In the genomic region with DNA sequence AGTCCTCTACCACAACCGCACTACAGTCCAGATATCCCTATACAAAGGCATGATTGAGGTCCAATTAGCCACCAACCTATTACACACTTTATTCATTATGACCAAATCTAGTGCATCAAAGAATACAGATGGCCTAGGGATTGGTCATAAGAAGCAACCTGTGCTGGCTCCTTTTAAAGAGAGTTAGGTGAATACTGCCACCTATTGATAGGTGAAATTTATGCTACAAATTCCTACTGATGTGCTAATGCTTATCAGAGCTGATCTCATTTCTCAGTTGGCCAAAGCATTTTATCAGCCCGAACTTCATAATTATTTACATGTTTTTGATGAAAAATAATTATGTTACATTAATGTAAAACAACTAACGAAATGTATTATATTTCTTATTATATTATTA, we compare ENCODE assay signal across 8 cellular contexts.
DNase-seq lines count a peak whose midpoint lies in the region; ATAC-seq, FAIRE-seq and TF ChIP-seq lines count a peak whose summit lies in the region.

No MANE protein-coding gene starts in this region.

- H3K27me3 ChIP-seq in GM12878 (replicated peaks in 1 of 2; ENCODE audit: control insufficient read depth in 2 of 2, insufficient read depth in 2 of 2, low read length in 1 of 2) = no peaks in the 10 kb centered on the region

- SMC1A ChIA-PET in GM12878 (lab: Charles Lee; ENCODE audit: uncharacterized antibody, unreplicated experiment) = interaction anchor here (0.7 to 1.0 kb wide), 2 partner anchors 16 to 549 kb away, joined by 3 read pairs; no protein-coding TSS in a partner anchor

- TF ChIP-seq CTCF in GM12878 (IDR thresholded peaks at IDR 0.05 in 2 of 3, conservative IDR thresholded peaks at IDR 0.05 in 1 of 3; ENCODE audit: control insufficient read depth in 2 of 3, extremely low read depth in 1 of 3, insufficient read depth in 1 of 3, low read depth in 3 of 3, low read length in 3 of 3) = peak; percentile 47 to 57 (median 48); a peak in 5 of 6 replicates

- POLR2A ChIA-PET in GM12878 (lab: Charles Lee) = no interaction called here

- no peaks in the 10 kb centered on the region for H3K79me2 ChIP-seq in GM12878 (ENCODE audit: control insufficient read depth, insufficient read depth, low read length)

- in situ Hi-C loops in GM12878 (cut with MboI) = no loop called here

- peak; percentile 55 for DNase-seq in GDM1 (lab: John Stamatoyannopoulos, UW)
- DNase-seq in NCI-H345 (lab: John Stamatoyannopoulos, UW) = peak; percentile 36
- DNase-seq in GM12878 (ENCODE audit: low read depth, low spot score) = peak; percentile 2
- peak; percentile 81 for DNase-seq in left kidney (ENCODE audit: low read depth, low spot score)
- no peak for DNase-seq in activated CD4-positive, CD25-positive, alpha-beta regulatory T cell treated with anti-CD3 and anti-CD28 coated beads, Interleukin-2, amount 50 U/mL, for 72 hours
- DNase-seq in amygdala (lab: John Stamatoyannopoulos, UW) = no peak
- no peak for DNase-seq in activated CD4-positive, CD25-positive, alpha-beta regulatory T cell (lab: John Stamatoyannopoulos, UW)

- no peak overlapping the region for H2AFZ ChIP-seq in GM12878 (ENCODE audit: control insufficient read depth, low read depth, low read length)

- no peak overlapping the region for H3K4me2 ChIP-seq in GM12878 (ENCODE audit: control insufficient read depth, insufficient read depth)

- no peaks in the 10 kb centered on the region for H3K9me3 ChIP-seq in GM12878 (replicated peaks; ENCODE audit: control insufficient read depth, insufficient read depth, low read length)

- H3K4me1 ChIP-seq in GM12878 (ENCODE audit: control insufficient read depth, insufficient read depth, low read length) = no peaks in the 10 kb centered on the region

- H3K27ac ChIP-seq in GM12878 (ENCODE audit: control insufficient read depth, insufficient read depth) = no peak overlapping the region

- H3K9ac ChIP-seq in GM12878 (ENCODE audit: control insufficient read depth, insufficient read depth, low read length) = no peak overlapping the region

- BruUV-seq in GM12878 (replicated peaks; lab: Mats Ljungman, UMichigan) = no TSS peak

- ATAC-seq in HG02798 (IDR thresholded peaks at IDR 0.05; ENCODE audit: poor library complexity, unreplicated experiment) = peak; percentile 73
- peak; percentile 77 for ATAC-seq in GM12878

- TF ChIP-seq EP300 in GM12878 (IDR thresholded peaks at IDR 0.05; ENCODE audit: borderline replicate concordance in 1 of 2, control insufficient read depth in 1 of 2, low read depth in 2 of 2, low read length in 2 of 2) = no peak

- no peaks in the 10 kb centered on the region for H4K20me1 ChIP-seq in GM12878 (ENCODE audit: control insufficient read depth, insufficient read depth)

- CTCF ChIA-PET in GM12878 (lab: Yijun Ruan, JAX) = interaction anchor here (0.7 to 1.7 kb wide), 9 partner anchors 9 to 793 kb away, joined by 3 to 7 read pairs (median 5); no protein-coding TSS in a partner anchor

- peak; percentile 56 for TF ChIP-seq RAD21 in GM12878 (IDR thresholded peaks at IDR 0.05; ENCODE audit: insufficient read depth, low read depth, low read length)

- WGBS in GM12878 (ENCODE audit: insufficient coverage, insufficient replicate concordance, low lambda C conversion rate, missing lambda C conversion rate) = 0% methylated on average over 3 of the region's 3 CpGs

- intact Hi-C loops in GM12878 (cut with micrococcal nuclease; ENCODE audit: unreplicated experiment) = loop anchor here (10.0 kb wide), 1 partner anchor 195 kb away; no protein-coding TSS in a partner anchor

- H3K36me3 ChIP-seq in GM12878 (ENCODE audit: control insufficient read depth in 2 of 2, insufficient read depth in 2 of 2, low read length in 1 of 2) = no peaks in the 10 kb centered on the region

- TF ChIP-seq POLR2A in GM12878 (IDR thresholded peaks at IDR 0.05; ENCODE audit: low read depth, low read length) = no peak

- no peak overlapping the region for H3K4me3 ChIP-seq in GM12878

- FAIRE-seq in GM12878 (lab: Jason Lieb, UNC) = no peak

- RAD21 ChIA-PET in GM12878 (lab: Charles Lee; ENCODE audit: unreplicated experiment) = interaction anchor here (1.4 kb wide), 1 partner anchor 34 kb away, joined by 3 read pairs; no protein-coding TSS in a partner anchor

TF ChIP-seq in GM12878, 131 proteins besides CTCF, POLR2A, EP300 and RAD21:
- TF ChIP-seq NR2F1 (conservative IDR thresholded peaks at IDR 0.05) = no peak
- peak; percentile 37; the same call in 1 of the 2 replicates for TF ChIP-seq SMC3 (IDR thresholded peaks at IDR 0.05; ENCODE audit: borderline replicate concordance, low read length)
TF ChIP-seq in GM12878: peak in this region for 1.

Comparison
In these comparisons a context has a peak if more than half of its experiments do, and no peak if none do; other contexts are left out.
1. DNase-seq: peak in GDM1 (single experiment), NCI-H345 (single experiment), GM12878 (single experiment) and left kidney (single experiment); none in activated CD4-positive, CD25-positive, alpha-beta regulatory T cell treated with anti-CD3 and anti-CD28 coated beads, Interleukin-2, amount 50 U/mL, for 72 hours (single experiment), amygdala (0 of 56) and activated CD4-positive, CD25-positive, alpha-beta regulatory T cell (0 of 4).